27 cellular contexts compared by ENCODE assay signal in genomic region chr17:34070712-34071111, GRCh38.
"Had no signal": no experiment of that assay in that cellular context is flagged by ENCODE, and none has a peak within 500 bp of the region (broad histone marks: within the 10 kb centered on the region; RNA-seq: fewer than 3 reads in every experiment).

No MANE protein-coding gene starts in this region.

- H3K4me3 ChIP-seq: stomach, suprapubic skin, testis, thoracic aorta, thyroid gland, tibial artery, tibial nerve, transverse colon, upper lobe of left lung, upper lobe of right lung, uterus had no signal

- DNase-seq: stimulated activated CD4-positive, alpha-beta T cell treated with anti-CD3 and anti-CD28 coated beads, Interleukin-2, amount 100 ng/mL, for 48 hours; stimulated activated CD4-positive, alpha-beta T cell treated with anti-CD3 and anti-CD28 coated beads, Interleukin-4, amount 100 ng/mL, for 1 hour; stimulated activated CD4-positive, alpha-beta T cell treated with anti-CD3 and anti-CD28 coated beads, Interleukin-4, amount 100 ng/mL, for 24 hours; stimulated activated CD4-positive, alpha-beta T cell treated with anti-CD3 and anti-CD28 coated beads, Interleukin-4, amount 100 ng/mL, for 4 hours; stimulated activated CD8-positive, alpha-beta memory T cell treated with anti-CD3 and anti-CD28 coated beads, Interleukin-4, amount 100 ng/mL, for 48 hours; stimulated activated naive B cell treated with anti-CD40 and anti-IgM and Interleukin-4, amounts not matched to agents 10 μg/mL and 1 μg/mL and 100 μg/mL, for 72 hours; stimulated activated naive CD4-positive, alpha-beta T cell; stimulated activated naive CD4-positive, alpha-beta T cell treated with Interleukin-2 at 50 U/mL for 16 hours; stimulated activated naive CD8-positive, alpha-beta T cell treated with anti-CD3 and anti-CD28 coated beads, Interleukin-15, amount 100 ng/mL, for 72 hours; stimulated activated naive CD8-positive, alpha-beta T cell treated with anti-CD3 and anti-CD28 coated beads, Interleukin-15, Interleukin-2, amounts not matched to agents 100 U/mL and 50 U/mL, for 24 hours; stomach; substantia nigra; testis; thyroid gland; tibial artery; transverse colon; trophoblast cell; upper lobe of left lung; upper lobe of right lung; uterus had no signal

- H3K36me3 ChIP-seq: stomach, suprapubic skin, thoracic aorta, thyroid gland, tibial artery, tibial nerve, transverse colon, upper lobe of left lung, upper lobe of right lung, uterus had no signal

- H3K27me3 ChIP-seq: stomach, testis, thyroid gland, tibial artery, tibial nerve, transverse colon, upper lobe of left lung, upper lobe of right lung, uterus had no signal

- H3K27me3 Mint-ChIP-seq: stimulated activated naive CD8-positive, alpha-beta T cell treated with anti-CD3 and anti-CD28 coated beads, Interleukin-15, Interleukin-2, amounts not matched to agents 100 ng/mL and 50 ng/mL, for 24 hours had no signal

- H3K27ac ChIP-seq: stomach, suprapubic skin, testis, thoracic aorta, thyroid gland, tibial artery, tibial nerve, transverse colon, upper lobe of left lung, upper lobe of right lung, uterus had no signal

- H3K4me1 Mint-ChIP-seq: stimulated activated effector memory CD8-positive, alpha-beta T cell treated with anti-CD3 and anti-CD28 coated beads, Interleukin-12 subunit alpha, Interleukin-12 subunit beta, amount 100 ng/mL, for 72 hours; stimulated activated memory B cell treated with anti-CD40 and anti-IgM and Interleukin-4, amounts not matched to agents 10 μg/mL and 1 μg/mL and 100 μg/mL, for 72 hours; stimulated activated naive B cell treated with anti-CD40 and anti-IgM and Interleukin-4, amounts not matched to agents 10 μg/mL and 1 μg/mL and 100 μg/mL, for 72 hours; stimulated activated naive CD8-positive, alpha-beta T cell treated with anti-CD3 and anti-CD28 coated beads, Interleukin-15, amount 100 ng/mL, for 72 hours had no signal

- ATAC-seq: stimulated activated effector memory CD8-positive, alpha-beta T cell treated with anti-CD3 and anti-CD28 coated beads, Interleukin-12 subunit alpha, Interleukin-12 subunit beta, amount 100 ng/mL, for 72 hours; stimulated activated memory B cell treated with anti-CD40 and anti-IgM and Interleukin-4, amounts not matched to agents 10 μg/mL and 1 μg/mL and 100 μg/mL, for 72 hours; stimulated activated naive B cell treated with anti-CD40 and anti-IgM and Interleukin-4, amounts not matched to agents 10 μg/mL and 1 μg/mL and 100 μg/mL, for 72 hours; stimulated activated naive CD8-positive, alpha-beta T cell treated with anti-CD3 and anti-CD28 coated beads, Interleukin-15, amount 100 ng/mL, for 72 hours; stimulated activated naive CD8-positive, alpha-beta T cell treated with anti-CD3 and anti-CD28 coated beads, Interleukin-15, Interleukin-2, amounts not matched to agents 100 U/mL and 50 U/mL, for 24 hours; upper lobe of right lung had no signal

- H3K4me3 Mint-ChIP-seq: stimulated activated effector memory CD8-positive, alpha-beta T cell treated with anti-CD3 and anti-CD28 coated beads, Interleukin-12 subunit alpha, Interleukin-12 subunit beta, amount 100 ng/mL, for 72 hours; stimulated activated memory B cell treated with anti-CD40 and anti-IgM and Interleukin-4, amounts not matched to agents 10 μg/mL and 1 μg/mL and 100 μg/mL, for 72 hours; stimulated activated naive B cell treated with anti-CD40 and anti-IgM and Interleukin-4, amounts not matched to agents 10 μg/mL and 1 μg/mL and 100 μg/mL, for 72 hours; stimulated activated naive CD8-positive, alpha-beta T cell treated with anti-CD3 and anti-CD28 coated beads, Interleukin-15, amount 100 ng/mL, for 72 hours; stimulated activated naive CD8-positive, alpha-beta T cell treated with anti-CD3 and anti-CD28 coated beads, Interleukin-15, Interleukin-2, amounts not matched to agents 100 ng/mL and 50 ng/mL, for 24 hours; type B pancreatic cell had no signal

- H3K4me1 ChIP-seq: stomach, suprapubic skin, testis, thyroid gland, tibial artery, tibial nerve, transverse colon, upper lobe of left lung, upper lobe of right lung, uterus had no signal

- H3K27ac Mint-ChIP-seq: stimulated activated effector memory CD8-positive, alpha-beta T cell treated with anti-CD3 and anti-CD28 coated beads, Interleukin-12 subunit alpha, Interleukin-12 subunit beta, amount 100 ng/mL, for 72 hours; stimulated activated memory B cell treated with anti-CD40 and anti-IgM and Interleukin-4, amounts not matched to agents 10 μg/mL and 1 μg/mL and 100 μg/mL, for 72 hours; stimulated activated naive B cell treated with anti-CD40 and anti-IgM and Interleukin-4, amounts not matched to agents 10 μg/mL and 1 μg/mL and 100 μg/mL, for 72 hours; stimulated activated naive CD8-positive, alpha-beta T cell treated with anti-CD3 and anti-CD28 coated beads, Interleukin-15, amount 100 ng/mL, for 72 hours; stimulated activated naive CD8-positive, alpha-beta T cell treated with anti-CD3 and anti-CD28 coated beads, Interleukin-15, Interleukin-2, amounts not matched to agents 100 ng/mL and 50 ng/mL, for 24 hours; type B pancreatic cell had no signal

- H3K9me3 ChIP-seq: suprapubic skin, testis, thoracic aorta, thyroid gland, tibial artery, transverse colon, upper lobe of left lung, upper lobe of right lung, uterus had no signal

- H3K9me3 Mint-ChIP-seq: stimulated activated effector memory CD8-positive, alpha-beta T cell treated with anti-CD3 and anti-CD28 coated beads, Interleukin-12 subunit alpha, Interleukin-12 subunit beta, amount 100 ng/mL, for 72 hours; stimulated activated naive CD8-positive, alpha-beta T cell treated with anti-CD3 and anti-CD28 coated beads, Interleukin-15, Interleukin-2, amounts not matched to agents 100 ng/mL and 50 ng/mL, for 24 hours had no signal

- H3K36me3 Mint-ChIP-seq: stimulated activated effector memory CD8-positive, alpha-beta T cell treated with anti-CD3 and anti-CD28 coated beads, Interleukin-12 subunit alpha, Interleukin-12 subunit beta, amount 100 ng/mL, for 72 hours; stimulated activated memory B cell treated with anti-CD40 and anti-IgM and Interleukin-4, amounts not matched to agents 10 μg/mL and 1 μg/mL and 100 μg/mL, for 72 hours; stimulated activated naive B cell treated with anti-CD40 and anti-IgM and Interleukin-4, amounts not matched to agents 10 μg/mL and 1 μg/mL and 100 μg/mL, for 72 hours; type B pancreatic cell had no signal
